Comparison of ENCODE assay signal across 17 cellular contexts in the genomic region with DNA sequence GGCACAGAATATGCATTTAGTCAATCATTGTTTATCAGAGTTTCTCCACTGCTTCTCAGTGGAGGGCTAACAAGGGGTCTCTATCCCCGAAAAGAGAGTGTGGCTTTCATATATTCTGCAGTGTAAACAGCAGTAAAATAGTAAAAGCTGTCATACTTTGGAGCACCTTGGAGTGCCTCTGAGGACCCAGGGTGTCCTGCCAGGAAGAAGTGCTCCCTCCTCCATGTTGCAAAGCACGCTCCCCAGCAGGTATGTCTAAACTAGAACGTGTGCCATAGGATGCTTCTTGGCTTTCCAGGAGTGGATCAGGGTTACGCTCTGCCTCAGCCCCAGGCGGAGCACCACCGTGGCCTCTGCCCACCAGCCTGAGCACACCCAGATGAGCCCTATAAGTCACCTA. TPM values are rescaled to one million over a fixed set of nuclear protein-coding genes. Genes with fewer than 3 reads are reported as not detected.
DNase-seq lines count a peak whose midpoint lies in the region; ATAC-seq, FAIRE-seq and TF ChIP-seq lines count a peak whose summit lies in the region.
"Had no signal": no experiment of that assay in that cellular context is flagged by ENCODE, and none has a peak within 500 bp of the region (broad histone marks: within the 10 kb centered on the region; RNA-seq: fewer than 3 reads in every experiment).

No MANE protein-coding gene starts in this region.

- no peaks in the 10 kb centered on the region for H3K9me3 Mint-ChIP-seq in chondrocyte (ENCODE audit: low read depth)
- H3K9me3 Mint-ChIP-seq: CD14-positive monocyte had no signal

- intact Hi-C loops in HepG2 (cut with micrococcal nuclease; ENCODE audit: unreplicated experiment), result no loop called here
- intact Hi-C loops in right lobe of liver (cut with DNase I), result no loop called here
- intact Hi-C loops in thyroid gland (cut with DNase I), result no loop called here
- intact Hi-C loops in tibial artery (cut with DNase I; ENCODE audit: low total_unique reads), result no loop called here

- H3K4me2 ChIP-seq in HepG2 (ENCODE audit: low read depth, low read length), result no peak overlapping the region
- H3K4me2 ChIP-seq in H1 (ENCODE audit: insufficient read depth in 1 of 2, low read depth in 2 of 2, low read length in 2 of 2), result no peak overlapping the region
- H3K4me2 ChIP-seq: BLaER1 had no signal

- ATAC-seq in HepG2 (peak; percentile 43), right lobe of liver (no peak)

- no peak for TF ChIP-seq RAD21 in HepG2 (CRISPR knock-in tag; IDR thresholded peaks at IDR 0.05)
- TF ChIP-seq RAD21 in H1 (IDR thresholded peaks at IDR 0.05 in 1 of 2, conservative IDR thresholded peaks at IDR 0.05 in 1 of 2; ENCODE audit: low read depth in 2 of 2, low read length in 2 of 2), result no peak

- TF ChIP-seq POLR2A in HepG2 (IDR thresholded peaks at IDR 0.05; ENCODE audit: insufficient read depth in 1 of 2, low read depth in 2 of 2, low read length in 2 of 2), result no peak
- TF ChIP-seq POLR2A in right lobe of liver (IDR thresholded peaks at IDR 0.05), result no peak
- no peak for TF ChIP-seq POLR2A in H1 (IDR thresholded peaks at IDR 0.05; ENCODE audit: control extremely low read depth in 1 of 2, low read depth in 2 of 2, low read length in 2 of 2)
- TF ChIP-seq POLR2A in thyroid gland (IDR thresholded peaks at IDR 0.05), result no peak

- no peak overlapping the region for H2BK15ac ChIP-seq in H1 (ENCODE audit: low read length)

- 0 out of 2 replicates have a peak overlapping the region, but pooled peaks have one; percentile 27 for H2BK12ac ChIP-seq in H1 (ENCODE audit: low read depth, low read length)

- H3K27ac ChIP-seq in HepG2 (ENCODE audit: extremely low read length, insufficient read depth, low read length) (no peak overlapping the region), right lobe of liver (no peak overlapping the region), H1 (ENCODE audit: low read depth, low read length) (no peak overlapping the region), thyroid gland (peak overlapping the region in 1 of 3 donors; percentile 41), tibial artery (no peak overlapping the region)
- H3K27ac ChIP-seq: BLaER1 had no signal

- no peak overlapping the region for H3K23ac ChIP-seq in H1 (ENCODE audit: insufficient read length)

- H2BK20ac ChIP-seq in H1 (ENCODE audit: low read length), result no peak overlapping the region

- H3K4me3 Mint-ChIP-seq in chondrocyte (ENCODE audit: unreplicated experiment), result no peak overlapping the region
- H3K4me3 Mint-ChIP-seq: CD14-positive monocyte; CD4-positive, alpha-beta memory T cell had no signal

- no peak overlapping the region for H3K14ac ChIP-seq in H1 (ENCODE audit: insufficient read length)

- FAIRE-seq in HepG2 (lab: Jason Lieb, UNC), result no peak
- no peak for FAIRE-seq in H1 (lab: Jason Lieb, UNC)
- FAIRE-seq: GM19239 had no signal

- H3K9ac ChIP-seq in HepG2 (ENCODE audit: insufficient read depth, low read depth, low read length) (no peak overlapping the region), H1 (replicated peaks in 1 of 4; ENCODE audit: extremely low read depth in 1 of 4, low read depth in 3 of 4, low read length in 3 of 4) (no peak overlapping the region)
- H3K9ac ChIP-seq: BLaER1 had no signal

- H3K4me1 ChIP-seq in HepG2 (ENCODE audit: insufficient read depth, low read length) (peaks cover 24% of the 10 kb centered on the region), right lobe of liver (peaks cover 0 to 11% (median 0%) of the 10 kb centered on the region in 4 donors), H1 (replicated peaks in 1 of 4; ENCODE audit: control insufficient read depth in 3 of 4, insufficient read depth in 4 of 4, low read length in 3 of 4) (peaks cover 0 to 4% (median under 1%) of the 10 kb centered on the region in 4 experiments; a peak in 2 of 7 replicates), thyroid gland (peaks cover 8 to 39% of the 10 kb centered on the region in 2 donors), tibial artery (no peaks in the 10 kb centered on the region)
- H3K4me1 ChIP-seq: BLaER1 had no signal

- WGBS in HepG2 (ENCODE audit: low lambda C conversion rate), result 99% methylated on average over 4 of the region's 6 CpGs
- 56% methylated on average over 1 of the region's 6 CpGs for WGBS in right lobe of liver (ENCODE audit: insufficient coverage, low coverage, low lambda C conversion rate, missing lambda C conversion rate)
- 90% methylated on average over 6 of the region's 6 CpGs; no CpG with 5 or more reads in 1 of the 2 experiments for WGBS in H1 (ENCODE audit: extremely low coverage in 1 of 2, insufficient coverage in 1 of 2, insufficient read length in 1 of 2, insufficient replicate concordance in 2 of 2, low coverage in 1 of 2, low lambda C conversion rate in 2 of 2, missing lambda C conversion rate in 1 of 2), 2 experiments
- WGBS in thyroid gland, 2 donors, result 63 to 69% methylated on average over 5 to 6 of the region's 6 CpGs

- TF ChIP-seq CTCF in HepG2 (CRISPR knock-in tag; IDR thresholded peaks at IDR 0.05) (no peak), right lobe of liver (IDR thresholded peaks at IDR 0.05) (no peak), H1 (IDR thresholded peaks at IDR 0.05; ENCODE audit: control extremely low read depth in 1 of 3, insufficient read depth in 1 of 3, low read depth in 1 of 3, low read length in 3 of 3) (no peak), thyroid gland (IDR thresholded peaks at IDR 0.05) (no peak), chondrocyte (IDR thresholded peaks at IDR 0.05) (no peak), tibial artery (IDR thresholded peaks at IDR 0.05) (no peak)

- H3K27me3 ChIP-seq in HepG2 (ENCODE audit: control insufficient read depth in 1 of 2, insufficient read depth in 2 of 2, low read length in 2 of 2) (no peaks in the 10 kb centered on the region), right lobe of liver (no peaks in the 10 kb centered on the region), H1 (replicated peaks in 1 of 4; ENCODE audit: control insufficient read depth in 3 of 4, extremely low read depth in 1 of 4, insufficient read depth in 3 of 4, low read length in 3 of 4) (no peaks in the 10 kb centered on the region), thyroid gland (no peaks in the 10 kb centered on the region), tibial artery (no peaks in the 10 kb centered on the region)
- H3K27me3 ChIP-seq: BLaER1 had no signal

- H3K4me3 ChIP-seq in HepG2 (replicated peaks in 1 of 3; ENCODE audit: insufficient read depth in 1 of 3, low read depth in 2 of 3, low read length in 3 of 3), result no peak overlapping the region
- H3K4me3 ChIP-seq in right lobe of liver, result no peak overlapping the region
- H3K4me3 ChIP-seq in H1 (ENCODE audit: extremely low read depth in 1 of 4, insufficient read depth in 2 of 4, low read depth in 3 of 4, low read length in 4 of 4), result no peak overlapping the region
- H3K4me3 ChIP-seq in thyroid gland (replicated peaks in 1 of 3), result no peak overlapping the region
- H3K4me3 ChIP-seq in tibial artery, result no peak overlapping the region
- H3K4me3 ChIP-seq: BLaER1, HAP-1 had no signal

- POLR2A ChIA-PET in HepG2 (lab: Yijun Ruan, JAX), result interaction anchor here (0.9 to 1.5 kb wide), 2 partner anchors 9 to 60 kb away, joined by 3 read pairs; partner anchors contain the start of gene TJP2
- POLR2A ChIA-PET in H1 (lab: Charles Lee; ENCODE audit: partially characterized antibody), result interaction anchor here (2.4 kb wide), 1 partner anchor 8 kb away, joined by 12 read pairs; the partner anchor contains the start of gene TJP2

- no peak overlapping the region for H3K56ac ChIP-seq in H1 (replicated peaks; ENCODE audit: insufficient read length, low read depth, low read length)

- no peaks in the 10 kb centered on the region for H3K9me3 ChIP-seq in HepG2 (ENCODE audit: low read length)
- H3K9me3 ChIP-seq in right lobe of liver, result no peaks in the 10 kb centered on the region
- no peaks in the 10 kb centered on the region for H3K9me3 ChIP-seq in H1 (ENCODE audit: insufficient read depth in 2 of 2, low read depth in 1 of 2, low read length in 1 of 2)
- H3K9me3 ChIP-seq in thyroid gland, result no peaks in the 10 kb centered on the region
- no peaks in the 10 kb centered on the region for H3K9me3 ChIP-seq in tibial artery
- H3K9me3 ChIP-seq: HAP-1 had no signal

- in situ Hi-C loops in HepG2 (cut with HindIII; ENCODE audit: extremely low pct_ligation_motif_present, low pct_unique_long_range_greater_than_20kb), result no loop called here

- peak overlapping the region; percentile 22; the same call in 1 of the 2 replicates for H4K8ac ChIP-seq in H1 (ENCODE audit: extremely low read depth, insufficient read depth, low read length)

- H3K36me3 Mint-ChIP-seq in chondrocyte (ENCODE audit: low read depth), result peaks cover under 1% of the 10 kb centered on the region
- H3K36me3 Mint-ChIP-seq: CD14-positive monocyte had no signal

- no peaks in the 10 kb centered on the region; the same call in none of the 2 replicates for H3K79me1 ChIP-seq in H1 (ENCODE audit: low read depth, low read length)

- no peak overlapping the region for H3K18ac ChIP-seq in H1 (ENCODE audit: extremely low read depth, low read length)

- BruUV-seq in HepG2 (replicated peaks; lab: Mats Ljungman, UMichigan), result no TSS peak

- peak overlapping the region; percentile 68; the same call in 1 of the 2 replicates for H2BK5ac ChIP-seq in H1 (ENCODE audit: low read depth, low read length)

- H2BK120ac ChIP-seq in H1 (replicated peaks; ENCODE audit: low read depth, low read length), result no peak overlapping the region

- H4K20me1 ChIP-seq in HepG2 (ENCODE audit: insufficient read depth, low read length), result peaks cover 16% of the 10 kb centered on the region; the same call in 1 of the 2 replicates
- peaks cover 0 to 1% of the 10 kb centered on the region in 2 experiments for H4K20me1 ChIP-seq in H1 (replicated peaks in 1 of 2; ENCODE audit: control insufficient read depth in 1 of 2, insufficient read depth in 2 of 2, low read length in 2 of 2)
- H4K20me1 ChIP-seq: BLaER1 had no signal

- H4K91ac ChIP-seq in H1 (replicated peaks; ENCODE audit: insufficient read length, low read length), result no peak overlapping the region

- CTCF ChIA-PET in HepG2 (lab: Yijun Ruan, JAX; ENCODE audit: low intra/inter-chr PET ratio, low total read pairs) (no interaction called here), H1 (lab: Charles Lee; ENCODE audit: partially characterized antibody) (interaction anchor here (0.8 to 2.7 kb wide), 6 partner anchors 8 to 112 kb away, joined by 5 to 18 read pairs (median 7); no protein-coding TSS in a partner anchor)

- no peak overlapping the region for H4K5ac ChIP-seq in H1 (ENCODE audit: insufficient read length, low read depth, low read length)

- H3K79me2 ChIP-seq in HepG2 (ENCODE audit: insufficient read depth, low read length) (peaks cover 56% of the 10 kb centered on the region), H1 (ENCODE audit: control insufficient read depth in 1 of 2, insufficient read depth in 2 of 2, low read length in 2 of 2) (peaks cover 0 to 30% of the 10 kb centered on the region in 2 experiments; a peak in 2 of 4 replicates)

- H3K4me1 Mint-ChIP-seq in chondrocyte (ENCODE audit: low read depth), result no peaks in the 10 kb centered on the region

- DNase-seq in HepG2 (ENCODE audit: low spot score), result no peak
- DNase-seq in right lobe of liver, result no peak
- DNase-seq in H1 (ENCODE audit: low read depth in 1 of 2, low spot score in 2 of 2), result no peak
- peak; percentile 57 to 59 for DNase-seq in thyroid gland
- DNase-seq in chondrocyte (ENCODE audit: low spot score), result no peak
- no peak for DNase-seq in COR-L47 (lab: John Stamatoyannopoulos, UW)
- DNase-seq in tibial artery, result no peak
- DNase-seq: 8988T; Calu3; CD4-positive, alpha-beta memory T cell; DMS79 treated with DMSO at 0.1 percent for 48 hours; GF-D8; GOT3 had no signal

- no peak overlapping the region; the same call in 1 of the 2 replicates for H2AK5ac ChIP-seq in H1 (ENCODE audit: low read depth, low read length)

- no peak overlapping the region for H3K4ac ChIP-seq in H1 (replicated peaks; ENCODE audit: insufficient read length, low read depth, low read length)

- no peak overlapping the region for H3K27ac Mint-ChIP-seq in chondrocyte (ENCODE audit: unreplicated experiment)
- H3K27ac Mint-ChIP-seq: CD14-positive monocyte had no signal

- H2AFZ ChIP-seq in HepG2 (ENCODE audit: low read length), result no peak overlapping the region
- no peak overlapping the region for H2AFZ ChIP-seq in H1 (ENCODE audit: low read length)

- TF ChIP-seq EP300 in HepG2 (IDR thresholded peaks at IDR 0.05; ENCODE audit: low read depth in 2 of 2, low read length in 2 of 2) (no peak), HepG2 (CRISPR knock-in tag; IDR thresholded peaks at IDR 0.05; ENCODE audit: borderline replicate concordance) (no peak), H1 (IDR thresholded peaks at IDR 0.05; ENCODE audit: borderline replicate concordance in 1 of 2, low read depth in 2 of 2, low read length in 2 of 2) (no peak)

- H3K23me2 ChIP-seq in H1 (ENCODE audit: low read depth, low read length), result no peaks in the 10 kb centered on the region

- H3K36me3 ChIP-seq in HepG2 (replicated peaks in 1 of 2; ENCODE audit: control insufficient read depth in 1 of 2, insufficient read depth in 2 of 2, low read length in 2 of 2), result peaks cover 9 to 30% of the 10 kb centered on the region in 2 experiments
- no peaks in the 10 kb centered on the region for H3K36me3 ChIP-seq in right lobe of liver
- no peaks in the 10 kb centered on the region; a peak in 1 of 8 replicates for H3K36me3 ChIP-seq in H1 (ENCODE audit: control insufficient read depth in 2 of 4, insufficient read depth in 4 of 4, low read length in 3 of 4)
- no peaks in the 10 kb centered on the region for H3K36me3 ChIP-seq in thyroid gland
- H3K36me3 ChIP-seq in tibial artery, result no peaks in the 10 kb centered on the region
- H3K36me3 ChIP-seq: HAP-1 had no signal

- no peaks in the 10 kb centered on the region for H3K27me3 Mint-ChIP-seq in chondrocyte (ENCODE audit: low read depth)
- H3K27me3 Mint-ChIP-seq: CD4-positive, alpha-beta memory T cell had no signal

RNA-seq across cellular contexts. Expression of gene TJP2, which starts 8.5 kb away (rescaled TPM):
- 110 and 135 TPM in 2 replicates for total RNA-seq in HepG2 (2016; rRNA removed; fragmentation: Illumina TruSeq; extraction: Trizol)
- 19.7 and 22.7 TPM in 2 replicates for total RNA-seq in HepG2 (2016; cell fraction: cytosol; rRNA removed; fragmentation: Illumina TruSeq; extraction: Trizol; ENCODE audit: low read depth)
- total RNA-seq in HepG2 (2016; cell fraction: insoluble cytoplasmic fraction; rRNA removed; fragmentation: Illumina TruSeq; extraction: Trizol), result 109 and 122 TPM in 2 replicates
- 29.6 and 31.5 TPM in 2 replicates for total RNA-seq in HepG2 (2016; cell fraction: membrane; rRNA removed; fragmentation: Illumina TruSeq; extraction: Trizol)
- 104 and 120 TPM in 2 replicates for total RNA-seq in HepG2 (2016; cell fraction: nucleus; rRNA removed; fragmentation: Illumina TruSeq; extraction: Trizol)
- 109 and 112 TPM in 2 replicates for polyA plus RNA-seq in HepG2 (2011; rRNA removed)
- 71.5 and 85.0 TPM in 2 replicates for polyA plus RNA-seq in HepG2 (2011; cell fraction: cytosol; rRNA removed)
- 238 and 261 TPM in 2 replicates for polyA plus RNA-seq in HepG2 (2011; cell fraction: nucleus; rRNA removed)
- 110 and 201 TPM in 2 replicates for polyA plus RNA-seq in HepG2 (2012)
- 3.9 and 4.9 TPM in 2 replicates for polyA plus RNA-seq in HepG2 (2016; cell fraction: cytosol; fragmentation: Illumina TruSeq; extraction: Trizol; ENCODE audit: low read depth)
- polyA plus RNA-seq in HepG2 (2016; cell fraction: insoluble cytoplasmic fraction; fragmentation: Illumina TruSeq; extraction: Trizol; ENCODE audit: low read depth), result 110 and 122 TPM in 2 replicates
- polyA plus RNA-seq in HepG2 (2016; cell fraction: membrane; fragmentation: Illumina TruSeq; extraction: Trizol; ENCODE audit: low read depth), result 11.6 and 12.9 TPM in 2 replicates
- 155 and 164 TPM in 2 replicates for polyA plus RNA-seq in HepG2 (2016; cell fraction: nucleus; fragmentation: Illumina TruSeq; extraction: Trizol; ENCODE audit: insufficient read depth, low read depth)
- 13.0 and 80.7 TPM in 2 replicates for polyA minus RNA-seq in HepG2 (2011; rRNA and poly(A)+ RNA removed; ENCODE audit: low replicate concordance)
- 99.2 and 104 TPM in 2 replicates for polyA minus RNA-seq in HepG2 (2011; cell fraction: cytosol; rRNA and poly(A)+ RNA removed)
- 157 and 183 TPM in 2 replicates for polyA minus RNA-seq in HepG2 (2011; cell fraction: nucleus; rRNA and poly(A)+ RNA removed)
- total RNA-seq in right lobe of liver, result 100 to 1,000 TPM in 1 of 6 experiments, 10 to 100 TPM in 5; 62.0 to 129 (median 81.7) TPM
- total RNA-seq in H1 (2021; fragmentation: NEBNext Ultra II Directional; extraction: Animal tissue kit (Norgen Biotek cat#: 25700)), result 135 and 137 TPM in 2 replicates
- polyA plus RNA-seq in H1 (2011; rRNA removed), result 51.7 and 54.9 TPM in 2 replicates
- 84.5 TPM for polyA plus RNA-seq in H1 (2011; cell fraction: cytosol; rRNA removed)
- 133 TPM for polyA plus RNA-seq in H1 (2011; cell fraction: nucleus; rRNA removed)
- 82.5 to 111 TPM (median 102 TPM) in 4 replicates for polyA plus RNA-seq in H1 (2012, experiment 1 of 2)
- polyA plus RNA-seq in H1 (2012, experiment 2 of 2), result 16.4 TPM
- polyA plus RNA-seq in H1 (2013, experiment 1 of 2), result 72.8 TPM
- polyA plus RNA-seq in H1 (2013, experiment 2 of 2), result 64.4 TPM
- 71.4 and 91.3 TPM in 2 replicates for polyA minus RNA-seq in H1 (2011; rRNA and poly(A)+ RNA removed)
- polyA minus RNA-seq in H1 (2011; cell fraction: cytosol; rRNA and poly(A)+ RNA removed), result 118 TPM
- polyA minus RNA-seq in H1 (2011; cell fraction: nucleus; rRNA and poly(A)+ RNA removed), result 97.5 TPM
- total RNA-seq in thyroid gland, result 100 to 1,000 TPM; 200 to 266 (median 232) TPM
- 49.9 to 50.6 TPM (median 50.4 TPM) in 3 replicates for total RNA-seq in chondrocyte

Comparison
In these comparisons a context has a peak if more than half of its experiments do, and no peak if none do; other contexts are left out.
1. DNase-seq: peak in thyroid gland (2 of 2); none in HepG2 (single experiment), right lobe of liver (0 of 3), H1 (0 of 2), chondrocyte (single experiment), COR-L47 (single experiment) and tibial artery (0 of 2).